ENCODE assay signal across 18 cellular contexts in the genomic region with DNA sequence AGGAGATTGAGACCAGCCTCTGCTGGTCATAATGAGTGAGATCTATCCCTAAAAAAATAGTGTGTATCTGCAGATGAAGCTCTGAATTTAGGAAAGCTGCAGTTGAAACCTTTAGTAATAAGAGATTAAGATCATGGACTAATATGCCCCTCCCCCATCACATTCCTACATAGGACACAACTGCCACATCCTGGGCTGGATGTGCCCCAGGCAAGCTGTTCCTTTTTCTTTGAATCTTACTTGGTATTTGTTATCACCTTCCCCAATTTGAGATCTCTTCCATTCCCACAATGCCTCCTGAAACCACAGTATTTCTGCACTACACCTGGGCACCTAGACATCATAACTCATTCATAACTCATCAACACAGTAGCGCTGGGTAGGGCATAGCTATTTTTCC.
"Had no signal": no experiment of that assay in that cellular context is flagged by ENCODE, and none has a peak within 500 bp of the region (broad histone marks: within the 10 kb centered on the region; RNA-seq: fewer than 3 reads in every experiment).

No MANE protein-coding gene starts in this region.

- H3K36me3 ChIP-seq: gastrocnemius medialis had no signal

- H3K4me3 ChIP-seq: gastrocnemius medialis, lung, psoas muscle, sigmoid colon, stomach, thyroid gland had no signal

- H3K4me1 ChIP-seq: gastrocnemius medialis, psoas muscle, sigmoid colon, thyroid gland had no signal

- ATAC-seq: effector memory CD8-positive, alpha-beta T cell; gastrocnemius medialis; left lobe of liver; naive thymus-derived CD8-positive, alpha-beta T cell; psoas muscle; right cardiac atrium; stimulated activated effector memory CD8-positive, alpha-beta T cell treated with anti-CD3 and anti-CD28 coated beads, Interleukin-12 subunit alpha, Interleukin-12 subunit beta, amount 100 ng/mL, for 72 hours had no signal

- H3K9me3 ChIP-seq: gastrocnemius medialis, psoas muscle, sigmoid colon, stomach, thyroid gland had no signal

- H3K27ac ChIP-seq: gastrocnemius medialis, psoas muscle, sigmoid colon, stomach, thyroid gland had no signal

- DNase-seq: cortex of kidney; effector memory CD8-positive, alpha-beta T cell; gastrocnemius medialis; head of caudate nucleus; naive thymus-derived CD8-positive, alpha-beta T cell; nephron progenitor cell; nucleus accumbens; psoas muscle; right cardiac atrium; sigmoid colon; stimulated activated CD4-positive, alpha-beta T cell treated with anti-CD3 and anti-CD28 coated beads, Interleukin-2, amount 100 ng/mL, for 24 hours; stimulated activated CD4-positive, alpha-beta T cell treated with anti-CD3 and anti-CD28 coated beads, Interleukin-4, amount 100 ng/mL, for 24 hours; stimulated activated naive CD4-positive, alpha-beta T cell treated with Interleukin-2 at 50 U/mL for 16 hours; stomach; thyroid gland had no signal

- H3K27me3 ChIP-seq: gastrocnemius medialis, sigmoid colon, stomach, thyroid gland had no signal
